Comparison of ENCODE assay signal across 20 cellular contexts in the genomic region with DNA sequence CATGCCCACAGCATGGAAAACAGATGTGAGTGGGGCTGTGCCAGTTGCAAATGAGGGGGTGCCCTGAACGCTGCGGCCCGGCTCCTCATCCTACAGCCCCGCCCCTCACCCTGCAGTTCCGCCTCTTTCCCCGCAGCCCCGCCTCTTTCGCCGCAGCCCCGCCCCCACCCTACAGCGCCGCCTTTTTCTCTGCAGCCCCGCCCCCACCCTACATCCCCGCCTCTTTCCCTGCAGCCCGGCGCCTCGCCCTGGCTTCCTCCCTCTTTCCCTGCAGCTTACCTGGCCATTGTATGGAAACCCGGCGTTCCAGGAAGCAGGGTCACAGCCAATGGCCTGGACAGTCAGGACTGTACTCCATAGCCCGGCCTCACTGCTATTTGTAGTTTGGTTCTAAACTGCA.
DNase-seq lines count a peak whose midpoint lies in the region; ATAC-seq and TF ChIP-seq lines count a peak whose summit lies in the region.
"Had no signal": no experiment of that assay in that cellular context is flagged by ENCODE, and none has a peak within 500 bp of the region (broad histone marks: within the 10 kb centered on the region; RNA-seq: fewer than 3 reads in every experiment).

No MANE protein-coding gene starts in this region.

- H3K4me3 Mint-ChIP-seq in neural progenitor cell: no peak overlapping the region
- H3K4me3 Mint-ChIP-seq in type B pancreatic cell: no peak overlapping the region
- H3K4me3 Mint-ChIP-seq: activated naive CD8-positive, alpha-beta T cell treated with anti-CD3 and anti-CD28 coated beads, Interleukin-2, amount 10 ng/mL, durations not matched to agents 7 days and 5 days; CD8-positive, alpha-beta T cell had no signal

- H3K9me3 ChIP-seq in ES-I3 (ENCODE audit: control insufficient read depth, insufficient read depth, low read length) (no peaks in the 10 kb centered on the region), neural progenitor cell (ENCODE audit: low read depth) (no peaks in the 10 kb centered on the region)
- H3K9me3 ChIP-seq: body of pancreas, ovary had no signal

- no peaks in the 10 kb centered on the region for H3K36me3 ChIP-seq in ES-I3 (ENCODE audit: insufficient read depth, low read length)
- H3K36me3 ChIP-seq in KMS-11 (ENCODE audit: insufficient read depth): no peaks in the 10 kb centered on the region
- H3K36me3 ChIP-seq in neural progenitor cell: no peaks in the 10 kb centered on the region
- H3K36me3 ChIP-seq: ovary had no signal

- H3K9ac ChIP-seq in ES-I3 (ENCODE audit: low read depth, low read length) (peak overlapping the region; percentile 29; the same call in 1 of the 2 replicates), KMS-11 (no peak overlapping the region), neural progenitor cell (no peak overlapping the region)

- H3K27ac ChIP-seq in KMS-11 (no peak overlapping the region), neural progenitor cell (no peak overlapping the region)
- H3K27ac ChIP-seq: body of pancreas, ovary, RWPE1 had no signal

- H3K4me2 ChIP-seq in KMS-11: no peak overlapping the region
- H3K4me2 ChIP-seq in neural progenitor cell: peak overlapping the region; percentile 11

- H3K9me3 Mint-ChIP-seq in neural progenitor cell (no peaks in the 10 kb centered on the region), type B pancreatic cell (no peaks in the 10 kb centered on the region)
- H3K9me3 Mint-ChIP-seq: activated naive CD8-positive, alpha-beta T cell treated with anti-CD3 and anti-CD28 coated beads, Interleukin-2, amount 10 ng/mL, durations not matched to agents 7 days and 5 days; CD8-positive, alpha-beta T cell had no signal

- H3F3A ChIP-seq in neural progenitor cell (ENCODE audit: low read depth): no peaks in the 10 kb centered on the region

- no peaks in the 10 kb centered on the region for H3K79me2 ChIP-seq in KMS-11 (ENCODE audit: insufficient read depth, low read depth)
- no peaks in the 10 kb centered on the region for H3K79me2 ChIP-seq in neural progenitor cell (ENCODE audit: low read depth)

- H4K20me1 ChIP-seq in KMS-11 (ENCODE audit: insufficient read depth): no peaks in the 10 kb centered on the region
- H4K20me1 ChIP-seq in neural progenitor cell (ENCODE audit: low read depth): no peaks in the 10 kb centered on the region

- DNase-seq in neural progenitor cell (ENCODE audit: low spot score) (peak; percentile 48), type B pancreatic cell (ENCODE audit: extremely low spot score, unreplicated experiment) (no peak), amniotic stem cell (lab: John Stamatoyannopoulos, UW) (no peak), cortex of kidney (lab: John Stamatoyannopoulos, UW) (no peak)
- DNase-seq: activated naive CD8-positive, alpha-beta T cell treated with anti-CD3 and anti-CD28 coated beads, Interleukin-2, amount 10 ng/mL, durations not matched to agents 7 days and 5 days; body of pancreas; CD8-positive, alpha-beta T cell; DMS79 treated with DMSO at 0.1 percent for 48 hours; HCEC 1CT; head of caudate nucleus; NCI-H2107; NCI-H526; ovary; right cardiac atrium; stimulated activated CD4-positive, alpha-beta T cell treated with anti-CD3 and anti-CD28 coated beads, Interleukin-15, amount 100 ng/mL, for 24 hours had no signal

- H3K4me3 ChIP-seq in KMS-11 (IDR thresholded peaks at IDR 0.05; ENCODE audit: insufficient read depth, low read depth, low read length) (no peak overlapping the region), neural progenitor cell (no peak overlapping the region)
- H3K4me3 ChIP-seq: body of pancreas, ovary had no signal

- H2AFZ ChIP-seq in KMS-11 (ENCODE audit: low read depth) (peak overlapping the region; percentile 33), neural progenitor cell (replicated peaks) (peak overlapping the region; percentile 36)

- H3K4me1 Mint-ChIP-seq in neural progenitor cell (peaks cover 19% of the 10 kb centered on the region), type B pancreatic cell (ENCODE audit: unreplicated experiment) (peaks cover 21% of the 10 kb centered on the region)

- H3K36me3 Mint-ChIP-seq in neural progenitor cell (no peaks in the 10 kb centered on the region), type B pancreatic cell (no peaks in the 10 kb centered on the region)
- H3K36me3 Mint-ChIP-seq: activated naive CD8-positive, alpha-beta T cell treated with anti-CD3 and anti-CD28 coated beads, Interleukin-2, amount 10 ng/mL, durations not matched to agents 7 days and 5 days; CD8-positive, alpha-beta T cell had no signal

- TF ChIP-seq CTCF in KMS-11 (conservative IDR thresholded peaks at IDR 0.05; ENCODE audit: low read depth, low read length) (no peak), neural progenitor cell (IDR thresholded peaks at IDR 0.05) (no peak), type B pancreatic cell (conservative IDR thresholded peaks at IDR 0.05) (no peak)

- H3K27me3 Mint-ChIP-seq in neural progenitor cell (ENCODE audit: insufficient read depth, low read depth) (peaks cover 14% of the 10 kb centered on the region), type B pancreatic cell (peaks cover 13% of the 10 kb centered on the region)

- peaks cover 10% of the 10 kb centered on the region for H3K4me1 ChIP-seq in ES-I3 (ENCODE audit: insufficient read depth, low read length)
- no peaks in the 10 kb centered on the region for H3K4me1 ChIP-seq in KMS-11 (ENCODE audit: low read depth, poor library complexity, severe bottlenecking)
- peaks cover 4% of the 10 kb centered on the region for H3K4me1 ChIP-seq in neural progenitor cell

- no peaks in the 10 kb centered on the region for H3K27me3 ChIP-seq in KMS-11 (ENCODE audit: insufficient read depth, low read depth)
- H3K27me3 ChIP-seq in neural progenitor cell: no peaks in the 10 kb centered on the region
- H3K27me3 ChIP-seq: body of pancreas, ovary had no signal

- H3K27ac Mint-ChIP-seq in neural progenitor cell (no peak overlapping the region), type B pancreatic cell (no peak overlapping the region)
- H3K27ac Mint-ChIP-seq: activated naive CD8-positive, alpha-beta T cell treated with anti-CD3 and anti-CD28 coated beads, Interleukin-2, amount 10 ng/mL, durations not matched to agents 7 days and 5 days; CD8-positive, alpha-beta T cell had no signal

- ATAC-seq in esophagus mucosa (peak; percentile 41), HG03159 (IDR thresholded peaks at IDR 0.05; ENCODE audit: unreplicated experiment) (no peak)
- ATAC-seq: body of pancreas; CD8-positive, alpha-beta T cell; right cardiac atrium had no signal
